In the genomic region with DNA sequence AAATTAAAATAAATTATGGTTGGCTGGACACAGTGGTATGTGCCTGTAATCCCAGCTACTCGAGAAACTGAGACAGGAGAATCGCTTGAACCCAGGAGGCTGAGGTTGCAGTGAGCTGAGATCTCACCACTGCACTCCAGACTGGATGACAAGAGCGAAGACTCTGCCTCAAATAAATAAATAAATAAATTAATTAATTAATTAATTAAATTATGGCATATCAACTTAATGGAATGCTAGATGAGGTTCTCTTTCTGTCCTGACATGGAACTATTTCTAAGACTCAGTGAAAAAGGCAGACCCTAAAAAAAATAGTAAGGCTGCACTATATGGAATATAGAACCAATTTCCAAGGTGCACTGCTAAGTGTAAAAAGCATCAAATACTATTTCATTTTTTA, we compare ENCODE assay signal across 23 cellular contexts.
"Had no signal": no experiment of that assay in that cellular context is flagged by ENCODE, and none has a peak within 500 bp of the region (broad histone marks: within the 10 kb centered on the region; RNA-seq: fewer than 3 reads in every experiment).

No MANE protein-coding gene starts in this region.

- DNase-seq: dermis blood vessel endothelial cell; dorsolateral prefrontal cortex; effector CD4-positive, alpha-beta T cell; effector memory CD4-positive, alpha-beta T cell; esophagus squamous epithelium; foreskin fibroblast; foreskin melanocyte; gastrocnemius medialis; glutamatergic neuron; head of caudate nucleus; heart right ventricle; hippocampal formation; left cardiac atrium; left lung; left ventricle myocardium superior; lower lobe of right lung; mesenchymal stem cell; midbrain had no signal

- H3K9me3 ChIP-seq: esophagus squamous epithelium, gastrocnemius medialis, left lung, lower lobe of right lung had no signal

- FAIRE-seq: colon, endothelial cell of umbilical vein, islet of Langerhans, keratinocyte had no signal

- H3K27me3 ChIP-seq: dorsolateral prefrontal cortex, esophagus squamous epithelium, gastrocnemius medialis, heart right ventricle, left lung had no signal

- H3K27ac ChIP-seq: coronary artery, dorsolateral prefrontal cortex, esophagus squamous epithelium, gastrocnemius medialis, heart right ventricle, left lung, lower lobe of right lung had no signal

- H3K4me3 ChIP-seq: coronary artery, esophagus squamous epithelium, gastrocnemius medialis, heart right ventricle, left lung, lower lobe of right lung had no signal

- ATAC-seq: gastrocnemius medialis, heart right ventricle, left cardiac atrium, left lung, left ventricle myocardium superior, lower lobe of right lung had no signal
